In the genomic region with DNA sequence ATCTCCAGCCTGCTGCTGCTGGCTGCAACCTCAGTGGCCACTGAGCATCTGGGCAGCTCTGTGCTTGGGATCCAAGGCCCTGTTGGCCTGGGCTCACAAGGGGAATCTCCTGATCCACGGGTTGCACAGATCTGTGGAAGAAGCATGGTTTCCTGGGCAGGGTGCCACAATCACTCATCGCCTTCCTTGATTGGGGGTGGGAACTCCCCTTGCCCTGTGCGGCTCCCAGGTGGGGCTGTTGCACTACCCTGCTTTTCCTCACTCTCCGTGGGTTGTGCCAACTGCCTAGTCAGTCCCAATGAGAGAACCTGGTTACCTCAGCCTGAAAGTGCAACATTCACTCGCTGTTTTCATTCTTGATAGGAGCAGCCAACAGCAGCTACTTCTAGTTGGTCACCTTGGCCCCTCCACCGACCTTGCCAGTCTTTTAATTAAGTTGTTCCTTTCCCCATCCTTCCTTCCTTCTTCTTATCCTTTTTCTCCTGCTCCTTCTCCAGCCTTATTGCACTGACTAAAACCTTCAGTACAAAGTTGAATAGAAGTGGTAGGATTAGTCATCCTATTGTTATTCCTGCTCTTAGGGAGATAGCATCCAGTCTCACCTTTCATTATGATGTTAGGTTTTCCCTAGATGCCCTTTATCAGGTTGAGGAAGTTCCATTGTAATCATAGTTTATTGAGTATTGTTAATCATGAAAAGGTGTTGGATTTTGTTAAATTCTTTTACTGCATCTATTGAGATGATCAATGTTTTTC, we compare ENCODE assay signal across 8 cellular contexts. TPM values are rescaled to one million over a fixed set of nuclear protein-coding genes. Genes with fewer than 3 reads are reported as not detected.
DNase-seq lines count a peak whose midpoint lies in the region; ATAC-seq and TF ChIP-seq lines count a peak whose summit lies in the region.
"Not testable (repeated sequence)": the region's sequence is repeated elsewhere in the genome, so short reads cannot be mapped to it uniquely, and the experiment has no call there.

No MANE protein-coding gene starts in this region.

- DNase-seq in DMS53 (lab: John Stamatoyannopoulos, UW) (peak; percentile 17), M059J (ENCODE audit: low read depth) (peak; percentile 4), epithelial cell of esophagus (ENCODE audit: low read depth) (peak; percentile 20), heart right ventricle (peak in 1 of 2 donors; percentile 4), kidney tubule cell (ENCODE audit: low spot score) (peak; percentile 18)
- peak; percentile 10 for DNase-seq in activated CD4-positive, alpha-beta T cell treated with anti-CD3 and anti-CD28 coated beads for 36 hours
- DNase-seq in activated naive CD8-positive, alpha-beta T cell treated with anti-CD3 and anti-CD28 coated beads, Interleukin-2, amount 50 U/mL, for 24 hours; stimulated activated naive CD8-positive, alpha-beta T cell treated with anti-CD3 and anti-CD28 coated beads, Interleukin-15, amount 100 ng/mL, for 72 hours: not testable (repeated sequence)

- CTCF ChIA-PET in activated CD4-positive, alpha-beta T cell treated with anti-CD3 and anti-CD28 coated beads for 36 hours (lab: Charles Lee) = not testable (repeated sequence)

- ATAC-seq in activated CD4-positive, alpha-beta T cell treated with anti-CD3 and anti-CD28 coated beads for 36 hours = peak; percentile 30
- peak; percentile 40 for ATAC-seq in activated naive CD8-positive, alpha-beta T cell treated with anti-CD3 and anti-CD28 coated beads, Interleukin-2, amount 50 U/mL, for 24 hours
- ATAC-seq in heart right ventricle = peak; percentile 49 to 94 (median 88)
- ATAC-seq in stimulated activated naive CD8-positive, alpha-beta T cell treated with anti-CD3 and anti-CD28 coated beads, Interleukin-15, amount 100 ng/mL, for 72 hours = peak; percentile 73

- H3K27ac Mint-ChIP-seq in activated CD4-positive, alpha-beta T cell treated with anti-CD3 and anti-CD28 coated beads for 36 hours; stimulated activated naive CD8-positive, alpha-beta T cell treated with anti-CD3 and anti-CD28 coated beads, Interleukin-15, amount 100 ng/mL, for 72 hours: not testable (repeated sequence)
- peak overlapping the region; percentile 20 for H3K27ac Mint-ChIP-seq in activated naive CD8-positive, alpha-beta T cell treated with anti-CD3 and anti-CD28 coated beads, Interleukin-2, amount 50 U/mL, for 24 hours

- 53 to 61% methylated on average over 4 of the region's 6 CpGs for WGBS in heart right ventricle, 2 donors

- H3K9me3 ChIP-seq in heart right ventricle = not testable (repeated sequence)

- H3K27ac ChIP-seq in heart right ventricle = not testable (repeated sequence)

- peaks cover 21% of the 10 kb centered on the region for H3K36me3 Mint-ChIP-seq in activated CD4-positive, alpha-beta T cell treated with anti-CD3 and anti-CD28 coated beads for 36 hours (ENCODE audit: low read depth)
- H3K36me3 Mint-ChIP-seq in activated naive CD8-positive, alpha-beta T cell treated with anti-CD3 and anti-CD28 coated beads, Interleukin-2, amount 50 U/mL, for 24 hours (ENCODE audit: low read depth) = peaks cover 22% of the 10 kb centered on the region

- not testable (repeated sequence) for H3K4me3 Mint-ChIP-seq in activated CD4-positive, alpha-beta T cell treated with anti-CD3 and anti-CD28 coated beads for 36 hours; activated naive CD8-positive, alpha-beta T cell treated with anti-CD3 and anti-CD28 coated beads, Interleukin-2, amount 50 U/mL, for 24 hours; stimulated activated naive CD8-positive, alpha-beta T cell treated with anti-CD3 and anti-CD28 coated beads, Interleukin-15, amount 100 ng/mL, for 72 hours

- intact Hi-C loops in activated CD4-positive, alpha-beta T cell treated with anti-CD3 and anti-CD28 coated beads for 36 hours (cut with DNase I, micrococcal nuclease); heart right ventricle (cut with DNase I): not testable (repeated sequence)

- not testable (repeated sequence) for H3K27me3 Mint-ChIP-seq in activated CD4-positive, alpha-beta T cell treated with anti-CD3 and anti-CD28 coated beads for 36 hours; activated naive CD8-positive, alpha-beta T cell treated with anti-CD3 and anti-CD28 coated beads, Interleukin-2, amount 50 U/mL, for 24 hours; stimulated activated naive CD8-positive, alpha-beta T cell treated with anti-CD3 and anti-CD28 coated beads, Interleukin-15, amount 100 ng/mL, for 72 hours

- H3K9me3 Mint-ChIP-seq in activated CD4-positive, alpha-beta T cell treated with anti-CD3 and anti-CD28 coated beads for 36 hours (ENCODE audit: low read depth); activated naive CD8-positive, alpha-beta T cell treated with anti-CD3 and anti-CD28 coated beads, Interleukin-2, amount 50 U/mL, for 24 hours; stimulated activated naive CD8-positive, alpha-beta T cell treated with anti-CD3 and anti-CD28 coated beads, Interleukin-15, amount 100 ng/mL, for 72 hours: not testable (repeated sequence)

- not testable (repeated sequence) for TF ChIP-seq CTCF in epithelial cell of esophagus (IDR thresholded peaks at IDR 0.05; ENCODE audit: insufficient read depth, low read depth, low read length, missing control alignments); heart right ventricle (IDR thresholded peaks at IDR 0.05)

- not testable (repeated sequence) for H3K4me3 ChIP-seq in epithelial cell of esophagus (ENCODE audit: low read length); heart right ventricle

- H3K4me1 ChIP-seq in heart right ventricle = not testable (repeated sequence)

- not testable (repeated sequence) for H3K4me1 Mint-ChIP-seq in activated CD4-positive, alpha-beta T cell treated with anti-CD3 and anti-CD28 coated beads for 36 hours; activated naive CD8-positive, alpha-beta T cell treated with anti-CD3 and anti-CD28 coated beads, Interleukin-2, amount 50 U/mL, for 24 hours; stimulated activated naive CD8-positive, alpha-beta T cell treated with anti-CD3 and anti-CD28 coated beads, Interleukin-15, amount 100 ng/mL, for 72 hours

- H3K36me3 ChIP-seq in heart right ventricle = not testable (repeated sequence)

- POLR2A ChIA-PET in activated CD4-positive, alpha-beta T cell treated with anti-CD3 and anti-CD28 coated beads for 36 hours (lab: Charles Lee) = not testable (repeated sequence)

- H3K27me3 ChIP-seq in heart right ventricle = not testable (repeated sequence)

RNA-seq across cellular contexts. Expression of a gene that starts 50.9 kb away (rescaled TPM):
- total RNA-seq in M059J (2014; rRNA removed; shearing (Covaris generic)) = 15.5 and 25.7 TPM in 2 replicates
- total RNA-seq in activated CD4-positive, alpha-beta T cell treated with anti-CD3 and anti-CD28 coated beads for 36 hours = 10 to 100 TPM; 13.2 to 21.1 TPM
- 1 to 10 TPM; 4.9 to 9.4 (median 6.1) TPM for total RNA-seq in heart right ventricle
- polyA plus RNA-seq in heart right ventricle = 10 to 100 TPM in 1 of 2 donors, 1 to 10 TPM in 1; 7.1 to 10.7 TPM

Comparison
In these comparisons a context has a peak if more than half of its experiments do, and no peak if none do; other contexts are left out.
1. ATAC-seq: peak in every context shown above with its lines; median percentile 88 in heart right ventricle; 73 in stimulated activated naive CD8-positive, alpha-beta T cell treated with anti-CD3 and anti-CD28 coated beads, Interleukin-15, amount 100 ng/mL, for 72 hours; 40 in activated naive CD8-positive, alpha-beta T cell treated with anti-CD3 and anti-CD28 coated beads, Interleukin-2, amount 50 U/mL, for 24 hours; 30 in activated CD4-positive, alpha-beta T cell treated with anti-CD3 and anti-CD28 coated beads for 36 hours.